Comparison of ENCODE assay signal across 11 cellular contexts in the genomic region with DNA sequence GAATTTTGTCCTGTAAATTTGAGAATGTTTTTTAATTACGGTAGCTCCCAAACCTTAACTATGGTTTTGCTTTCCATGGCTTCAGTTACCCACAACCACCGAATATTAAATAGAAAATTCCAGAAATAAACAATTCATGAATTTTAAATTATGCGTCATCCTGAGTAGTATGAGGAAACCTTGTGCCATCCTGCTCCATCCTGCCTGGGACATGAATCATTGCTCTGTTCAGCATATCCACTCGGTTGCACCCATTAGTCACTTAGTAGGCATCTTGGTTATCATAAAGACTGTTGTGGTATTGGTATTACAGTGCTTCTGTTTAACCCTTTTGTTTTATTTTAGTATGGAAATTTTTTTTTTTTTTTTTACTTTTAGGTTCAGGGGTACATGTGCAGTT. TPM values are rescaled to one million over a fixed set of nuclear protein-coding genes. Genes with fewer than 3 reads are reported as not detected.
DNase-seq lines count a peak whose midpoint lies in the region; ATAC-seq and TF ChIP-seq lines count a peak whose summit lies in the region.
"Had no signal": no experiment of that assay in that cellular context is flagged by ENCODE, and none has a peak within 500 bp of the region (broad histone marks: within the 10 kb centered on the region; RNA-seq: fewer than 3 reads in every experiment).

No MANE protein-coding gene starts in this region.

- peak; percentile 92 for DNase-seq in MCF 10A (ENCODE audit: unreplicated experiment)
- DNase-seq in breast epithelium (ENCODE audit: low spot score in 2 of 2): no peak
- DNase-seq in T1000 (lab: John Stamatoyannopoulos, UW): peak; percentile 76
- peak; percentile 38 for DNase-seq in foreskin melanocyte
- no peak for DNase-seq in glutamatergic neuron
- DNase-seq in NCI-H526 treated with DMSO at 0.1 percent for 48 hours (lab: John Stamatoyannopoulos, UW): no peak
- no peak for DNase-seq in uterus
- DNase-seq: activated gamma-delta T cell, hippocampal formation, NCI-H1417 treated with DMSO at 0.1 percent for 48 hours had no signal

- H3K27ac Mint-ChIP-seq in MCF 10A (ENCODE audit: low read depth, unreplicated experiment): peak overlapping the region; percentile 85
- no peak overlapping the region for H3K27ac Mint-ChIP-seq in glutamatergic neuron (ENCODE audit: unreplicated experiment)

- intact Hi-C loops in MCF 10A (cut with micrococcal nuclease): no loop called here
- intact Hi-C loops in breast epithelium (cut with DNase I; ENCODE audit: low total_unique reads): no loop called here
- intact Hi-C loops in uterus (cut with DNase I; ENCODE audit: low total_unique reads): no loop called here

- H3K36me3 Mint-ChIP-seq in MCF 10A (ENCODE audit: insufficient read depth, unreplicated experiment) (peaks cover 9% of the 10 kb centered on the region), glutamatergic neuron (ENCODE audit: unreplicated experiment) (no peaks in the 10 kb centered on the region)

- H3K4me1 Mint-ChIP-seq in MCF 10A (ENCODE audit: insufficient read depth, unreplicated experiment): peaks cover 39% of the 10 kb centered on the region
- peaks cover 18% of the 10 kb centered on the region for H3K4me1 Mint-ChIP-seq in glutamatergic neuron (ENCODE audit: low read depth, unreplicated experiment)

- no peak for TF ChIP-seq POLR2A in breast epithelium (IDR thresholded peaks at IDR 0.05)
- no peak for TF ChIP-seq POLR2A in uterus (IDR thresholded peaks at IDR 0.05)

- H3K27ac ChIP-seq in breast epithelium (no peak overlapping the region), uterus (no peak overlapping the region)

- ATAC-seq in HG03175 (IDR thresholded peaks at IDR 0.05; ENCODE audit: unreplicated experiment): no peak

- CTCF ChIA-PET in MCF 10A (lab: Yijun Ruan, JAX): interaction anchor here (0.6 to 2.1 kb wide), 5 partner anchors 10 to 709 kb away, joined by 3 to 16 read pairs (median 4); no protein-coding TSS in a partner anchor

- TF ChIP-seq CTCF in MCF 10A (IDR thresholded peaks at IDR 0.05; ENCODE audit: unreplicated experiment): no peak
- no peak for TF ChIP-seq CTCF in breast epithelium (IDR thresholded peaks at IDR 0.05)
- TF ChIP-seq CTCF in glutamatergic neuron (IDR thresholded peaks at IDR 0.05; ENCODE audit: partially characterized antibody, unreplicated experiment): no peak
- TF ChIP-seq CTCF in uterus (IDR thresholded peaks at IDR 0.05): no peak

- no peaks in the 10 kb centered on the region for H3K4me1 ChIP-seq in breast epithelium
- H3K4me1 ChIP-seq in uterus: no peaks in the 10 kb centered on the region

- H3K9me3 ChIP-seq in breast epithelium (no peaks in the 10 kb centered on the region), uterus (no peaks in the 10 kb centered on the region)

- H3K27me3 ChIP-seq in breast epithelium (no peaks in the 10 kb centered on the region), uterus (no peaks in the 10 kb centered on the region)

- no peaks in the 10 kb centered on the region for H3K9me3 Mint-ChIP-seq in MCF 10A (ENCODE audit: unreplicated experiment)
- H3K9me3 Mint-ChIP-seq in glutamatergic neuron (ENCODE audit: unreplicated experiment): peaks cover 4% of the 10 kb centered on the region

- H3K4me3 Mint-ChIP-seq in MCF 10A (ENCODE audit: unreplicated experiment) (no peak overlapping the region), glutamatergic neuron (ENCODE audit: unreplicated experiment) (no peak overlapping the region)

- POLR2A ChIA-PET in MCF 10A (lab: Yijun Ruan, JAX): interaction anchor here (0.6 to 4.3 kb wide), 17 partner anchors 10 to 757 kb away, joined by 3 to 39 read pairs (median 4); a partner anchor contains a TSS

- H3K36me3 ChIP-seq in breast epithelium (no peaks in the 10 kb centered on the region), uterus (no peaks in the 10 kb centered on the region)

- H3K27me3 Mint-ChIP-seq in MCF 10A (ENCODE audit: insufficient read depth, unreplicated experiment): no peaks in the 10 kb centered on the region
- H3K27me3 Mint-ChIP-seq in glutamatergic neuron (ENCODE audit: unreplicated experiment): peaks cover 2% of the 10 kb centered on the region

- no peak overlapping the region for H3K4me3 ChIP-seq in breast epithelium
- no peak overlapping the region for H3K4me3 ChIP-seq in uterus

- no TSS peak for BruUV-seq in MCF 10A (replicated peaks; lab: Mats Ljungman, UMichigan)

RNA-seq across cellular contexts. Expression of a gene that starts 39.7 kb away (rescaled TPM):
- total RNA-seq in MCF 10A (2022): not detected in 2 replicates
- under 1 TPM in 1 of 3 donors, not detected in 2; 0.44 TPM for total RNA-seq in breast epithelium
- not detected for total RNA-seq in glutamatergic neuron (ENCODE audit: unreplicated experiment)
- total RNA-seq in uterus: under 1 TPM in 1 of 4 donors, not detected in 3; 0.97 TPM

RNA-seq across cellular contexts. Expression of a gene that starts 53.7 kb away (rescaled TPM):
- total RNA-seq in MCF 10A (2022): not detected in 2 replicates
- total RNA-seq in breast epithelium: not detected
- not detected for total RNA-seq in glutamatergic neuron (ENCODE audit: unreplicated experiment)
- total RNA-seq in uterus: not detected

Comparison
In these comparisons a context has a peak if more than half of its experiments do, and no peak if none do; other contexts are left out.
1. DNase-seq: peak in MCF 10A (single experiment), T1000 (single experiment) and foreskin melanocyte (single experiment); none in breast epithelium (0 of 2), glutamatergic neuron (single experiment), NCI-H526 treated with DMSO at 0.1 percent for 48 hours (single experiment) and uterus (0 of 2).